14 cellular contexts compared by ENCODE assay signal in genomic region chr6:149264629-149265028, GRCh38. TPM values are rescaled to one million over a fixed set of nuclear protein-coding genes. Genes with fewer than 3 reads are reported as not detected.
DNase-seq lines count a peak whose midpoint lies in the region; ATAC-seq and TF ChIP-seq lines count a peak whose summit lies in the region.
"Had no signal": no experiment of that assay in that cellular context is flagged by ENCODE, and none has a peak within 500 bp of the region (broad histone marks: within the 10 kb centered on the region; RNA-seq: fewer than 3 reads in every experiment).

No MANE protein-coding gene starts in this region.

- no peaks in the 10 kb centered on the region for H3K27me3 ChIP-seq in CD4-positive, alpha-beta memory T cell (ENCODE audit: insufficient read depth, low read length)
- H3K27me3 ChIP-seq in dorsolateral prefrontal cortex = no peaks in the 10 kb centered on the region
- H3K27me3 ChIP-seq: gastrocnemius medialis, suprapubic skin had no signal

- POLR2A ChIA-PET in CD4-positive, alpha-beta memory T cell (lab: Charles Lee; ENCODE audit: partially characterized antibody) = no interaction called here

- H3K9me3 Mint-ChIP-seq in CD4-positive, alpha-beta memory T cell = no peaks in the 10 kb centered on the region
- H3K9me3 Mint-ChIP-seq in activated CD4-positive, alpha-beta T cell treated with anti-CD3 and anti-CD28 coated beads, Interleukin-2, amount 10 ng/mL, durations not matched to agents 24 days and 14 days = no peaks in the 10 kb centered on the region
- H3K9me3 Mint-ChIP-seq: dendritic cell treated with granulocyte-macrophage colony-stimulating factor and Interleukin-4, amounts not matched to agents 40 ng/mL and 50 ng/mL, for 4 days had no signal

- intact Hi-C loops in CD4-positive, alpha-beta memory T cell (cut with micrococcal nuclease) = loop anchor here (1.0 to 5.0 kb wide), 3 partner anchors 16 to 182 kb away; partner anchors contain the start of gene TAB2
- intact Hi-C loops in activated CD4-positive, alpha-beta T cell treated with anti-CD3 and anti-CD28 coated beads, Interleukin-2, amount 10 ng/mL, durations not matched to agents 24 days and 14 days (cut with micrococcal nuclease) = loop anchor here (2.0 kb wide), 1 partner anchor 16 kb away; no protein-coding TSS in a partner anchor
- intact Hi-C loops in dorsolateral prefrontal cortex (cut with DNase I) = no loop called here

- no peak for TF ChIP-seq CTCF in dorsolateral prefrontal cortex (IDR thresholded peaks at IDR 0.05 in 54 of 56, conservative IDR thresholded peaks at IDR 0.05 in 2 of 56; ENCODE audit: low read depth in 1 of 56, partially characterized antibody in 56 of 56)

- no peaks in the 10 kb centered on the region for H3K36me3 Mint-ChIP-seq in CD4-positive, alpha-beta memory T cell
- no peaks in the 10 kb centered on the region for H3K36me3 Mint-ChIP-seq in activated CD4-positive, alpha-beta T cell treated with anti-CD3 and anti-CD28 coated beads, Interleukin-2, amount 10 ng/mL, durations not matched to agents 24 days and 14 days (ENCODE audit: low read depth)

- CTCF ChIA-PET in CD4-positive, alpha-beta memory T cell (lab: Charles Lee; ENCODE audit: partially characterized antibody) = no interaction called here

- DNase-seq in CD4-positive, alpha-beta memory T cell = peak; percentile 48 to 64 (median 55)
- DNase-seq in NCI-H1417 (lab: John Stamatoyannopoulos, UW) (peak in 2 of 3 experiments; percentile 43 to 69), dorsolateral prefrontal cortex (no peak), NCI-H345 (lab: John Stamatoyannopoulos, UW) (no peak)
- DNase-seq in activated CD4-positive, alpha-beta T cell treated with anti-CD3 and anti-CD28 coated beads, Interleukin-2, amount 10 ng/mL, durations not matched to agents 24 days and 14 days = peak; percentile 86
- peak; percentile 42 for DNase-seq in effector CD4-positive, alpha-beta T cell
- DNase-seq: gastrocnemius medialis; NK-92 treated with Interleukin-12 subunit alpha and Interleukin-12 subunit beta, amount 100 ng/mL, for 24 hours had no signal

- peak overlapping the region in 6 of 7 donors; percentile 20 to 86 (median 58) for H3K27ac Mint-ChIP-seq in CD4-positive, alpha-beta memory T cell
- H3K27ac Mint-ChIP-seq in activated CD4-positive, alpha-beta T cell treated with anti-CD3 and anti-CD28 coated beads, Interleukin-2, amount 10 ng/mL, durations not matched to agents 24 days and 14 days = peak overlapping the region; percentile 75

- peak overlapping the region in 6 of 8 donors; percentile 2 to 74 (median 58) for H3K4me3 Mint-ChIP-seq in CD4-positive, alpha-beta memory T cell
- H3K4me3 Mint-ChIP-seq in activated CD4-positive, alpha-beta T cell treated with anti-CD3 and anti-CD28 coated beads, Interleukin-2, amount 10 ng/mL, durations not matched to agents 24 days and 14 days = peak overlapping the region; percentile 58
- H3K4me3 Mint-ChIP-seq: dendritic cell treated with granulocyte-macrophage colony-stimulating factor and Interleukin-4, amounts not matched to agents 40 ng/mL and 50 ng/mL, for 4 days had no signal

- peaks cover 21 to 51% (median 35%) of the 10 kb centered on the region in 4 donors for H3K4me1 Mint-ChIP-seq in CD4-positive, alpha-beta memory T cell
- peaks cover 43% of the 10 kb centered on the region for H3K4me1 Mint-ChIP-seq in activated CD4-positive, alpha-beta T cell treated with anti-CD3 and anti-CD28 coated beads, Interleukin-2, amount 10 ng/mL, durations not matched to agents 24 days and 14 days

- no peaks in the 10 kb centered on the region for H3K36me3 ChIP-seq in CD4-positive, alpha-beta memory T cell (ENCODE audit: insufficient read depth, low read length)
- H3K36me3 ChIP-seq: gastrocnemius medialis, suprapubic skin had no signal

- H3K27ac ChIP-seq in CD4-positive, alpha-beta memory T cell (ENCODE audit: low read depth, low read length) = no peak overlapping the region
- H3K27ac ChIP-seq in dorsolateral prefrontal cortex = no peak overlapping the region
- H3K27ac ChIP-seq: C4-2B, gastrocnemius medialis, suprapubic skin had no signal

- no peaks in the 10 kb centered on the region for H3K9me3 ChIP-seq in CD4-positive, alpha-beta memory T cell (ENCODE audit: control insufficient read depth in 1 of 2, low read length in 2 of 2)
- H3K9me3 ChIP-seq: gastrocnemius medialis, suprapubic skin had no signal

- peak overlapping the region in 1 of 2 donors; percentile 8 for H3K4me3 ChIP-seq in CD4-positive, alpha-beta memory T cell (ENCODE audit: low read length in 2 of 2)
- no peak overlapping the region for H3K4me3 ChIP-seq in dorsolateral prefrontal cortex
- H3K4me3 ChIP-seq: gastrocnemius medialis, suprapubic skin had no signal

- no peaks in the 10 kb centered on the region for H3K27me3 Mint-ChIP-seq in CD4-positive, alpha-beta memory T cell
- no peaks in the 10 kb centered on the region for H3K27me3 Mint-ChIP-seq in activated CD4-positive, alpha-beta T cell treated with anti-CD3 and anti-CD28 coated beads, Interleukin-2, amount 10 ng/mL, durations not matched to agents 24 days and 14 days
- H3K27me3 Mint-ChIP-seq: dendritic cell treated with granulocyte-macrophage colony-stimulating factor and Interleukin-4, amounts not matched to agents 40 ng/mL and 50 ng/mL, for 4 days had no signal

- H3K4me1 ChIP-seq in CD4-positive, alpha-beta memory T cell (ENCODE audit: insufficient read depth, low read length) = peaks cover 42% of the 10 kb centered on the region
- H3K4me1 ChIP-seq: gastrocnemius medialis, suprapubic skin had no signal

- ATAC-seq in HG03342 (IDR thresholded peaks at IDR 0.05; ENCODE audit: unreplicated experiment) (no peak), GM18502 (IDR thresholded peaks at IDR 0.05; ENCODE audit: poor library complexity, unreplicated experiment) (no peak)
- ATAC-seq: gastrocnemius medialis, SK-N-SH treated with all-trans-retinoic acid at 6 μM for 48 hours had no signal

RNA-seq across cellular contexts. Expression of gene TAB2, which starts 52.9 kb away (rescaled TPM):
- 100 to 1,000 TPM; 108 to 116 TPM for total RNA-seq in CD4-positive, alpha-beta memory T cell
- 10 to 100 TPM; 27.0 to 28.9 TPM for polyA plus RNA-seq in CD4-positive, alpha-beta memory T cell
- 135 and 136 TPM in 2 replicates for total RNA-seq in activated CD4-positive, alpha-beta T cell treated with anti-CD3 and anti-CD28 coated beads, Interleukin-2, amount 10 ng/mL, durations not matched to agents 24 days and 14 days
- 100 to 1,000 TPM in 7 of 120 experiments, 10 to 100 TPM in 113; 52.3 to 121 (median 75.3) TPM for total RNA-seq in dorsolateral prefrontal cortex

Comparison
In these comparisons a context has a peak if more than half of its experiments do, and no peak if none do; other contexts are left out.
1. DNase-seq: peak in CD4-positive, alpha-beta memory T cell (5 of 5), NCI-H1417 (2 of 3), activated CD4-positive, alpha-beta T cell treated with anti-CD3 and anti-CD28 coated beads, Interleukin-2, amount 10 ng/mL, durations not matched to agents 24 days and 14 days (single experiment) and effector CD4-positive, alpha-beta T cell (single experiment); none in dorsolateral prefrontal cortex (0 of 10) and NCI-H345 (single experiment).
2. intact Hi-C loops: an anchor here in CD4-positive, alpha-beta memory T cell (1.0 to 5.0 kb wide) and activated CD4-positive, alpha-beta T cell treated with anti-CD3 and anti-CD28 coated beads, Interleukin-2, amount 10 ng/mL, durations not matched to agents 24 days and 14 days (2.0 kb wide); none called in dorsolateral prefrontal cortex.